In genomic region chr13:93670858-93671257, GRCh38 we compare ENCODE assay signal across 24 cellular contexts.
"Had no signal": no experiment of that assay in that cellular context is flagged by ENCODE, and none has a peak within 500 bp of the region (broad histone marks: within the 10 kb centered on the region; RNA-seq: fewer than 3 reads in every experiment).

No MANE protein-coding gene starts in this region.

- H3K27me3 Mint-ChIP-seq: activated B cell treated with CpG ODN at 0.5 μM for 24 hours; activated CD4-positive, alpha-beta T cell treated with anti-CD3 and anti-CD28 coated beads, Interleukin-2, amount 10 ng/mL, durations not matched to agents 24 days and 14 days; activated CD8-positive, alpha-beta memory T cell treated with anti-CD3 and anti-CD28 coated beads, Interleukin-2, amount 10 ng/mL, durations not matched to agents 7 days and 5 days; activated naive CD4-positive, alpha-beta T cell treated with anti-CD3 and anti-CD28 coated beads, Interleukin-2, amount 10 ng/mL, durations not matched to agents 7 days and 5 days; activated naive CD8-positive, alpha-beta T cell treated with anti-CD3 and anti-CD28 coated beads for 36 hours; T-cell had no signal

- H3K4me1 ChIP-seq: breast epithelium, colonic mucosa had no signal

- H3K27ac ChIP-seq: breast epithelium, colonic mucosa, SK-N-MC had no signal

- H3K4me3 Mint-ChIP-seq: activated B cell treated with CpG ODN at 0.5 μM for 24 hours; activated CD4-positive, alpha-beta T cell treated with anti-CD3 and anti-CD28 coated beads, Interleukin-2, amount 10 ng/mL, durations not matched to agents 24 days and 14 days; activated CD8-positive, alpha-beta memory T cell treated with anti-CD3 and anti-CD28 coated beads, Interleukin-2, amount 10 ng/mL, durations not matched to agents 7 days and 5 days; activated naive CD4-positive, alpha-beta T cell treated with anti-CD3 and anti-CD28 coated beads, Interleukin-2, amount 10 ng/mL, durations not matched to agents 7 days and 5 days; activated naive CD8-positive, alpha-beta T cell treated with anti-CD3 and anti-CD28 coated beads for 36 hours; activated T-cell treated with anti-CD3 and anti-CD28 coated beads, Interleukin-2, amount 50 U/mL, for 4 hours; T-cell had no signal

- DNase-seq: activated B cell treated with CpG ODN at 0.5 μM for 24 hours; activated CD4-positive, alpha-beta T cell treated with anti-CD3 and anti-CD28 coated beads for 1 hour; activated CD4-positive, alpha-beta T cell treated with anti-CD3 and anti-CD28 coated beads, Interleukin-2, amount 10 ng/mL, durations not matched to agents 24 days and 14 days; activated CD4-positive, alpha-beta T cell treated with anti-CD3 and anti-CD28 coated beads, Interleukin-2, amount 50 U/mL, for 48 hours; activated CD8-positive, alpha-beta memory T cell treated with anti-CD3 and anti-CD28 coated beads, Interleukin-2, amount 10 ng/mL, durations not matched to agents 7 days and 5 days; activated gamma-delta T cell treated with Interleukin-2 at 50 U/mL for 16 hours; activated naive CD4-positive, alpha-beta T cell treated with anti-CD3 and anti-CD28 coated beads, Interleukin-2, amount 10 ng/mL, durations not matched to agents 7 days and 5 days; activated naive CD8-positive, alpha-beta T cell treated with anti-CD3 and anti-CD28 coated beads for 36 hours; activated T-cell treated with anti-CD3 and anti-CD28 coated beads, Interleukin-2, amount 50 U/mL, for 4 hours; caudate nucleus; colonic mucosa; Karpas-422; NCI-H1105; NCI-H1436 treated with DMSO at 0.1 percent for 48 hours; NCI-H1930; NCI-H345; NCI-H748 treated with DMSO at 0.1 percent for 48 hours; T-cell; T-helper 2 cell; T1000 had no signal

- H3K9me3 Mint-ChIP-seq: activated CD4-positive, alpha-beta T cell treated with anti-CD3 and anti-CD28 coated beads, Interleukin-2, amount 10 ng/mL, durations not matched to agents 24 days and 14 days; activated naive CD4-positive, alpha-beta T cell treated with anti-CD3 and anti-CD28 coated beads, Interleukin-2, amount 10 ng/mL, durations not matched to agents 7 days and 5 days; activated naive CD8-positive, alpha-beta T cell treated with anti-CD3 and anti-CD28 coated beads for 36 hours; activated T-cell treated with anti-CD3 and anti-CD28 coated beads, Interleukin-2, amount 50 U/mL, for 4 hours; activated T-helper 2 cell treated with anti-CD3 and anti-CD28 coated beads, Interferon-gamma antibody, Interleukin-2, Interleukin-4, amounts not matched to agents 10 μg/mL and 5 μg/mL and 100 μg/mL, durations not matched to agents 14 hours and 24 hours and 36 hours had no signal

- H3K4me3 ChIP-seq: breast epithelium, colonic mucosa, K562, SK-N-MC had no signal

- H3K4me1 Mint-ChIP-seq: activated B cell treated with CpG ODN at 0.5 μM for 24 hours; activated CD4-positive, alpha-beta T cell treated with anti-CD3 and anti-CD28 coated beads, Interleukin-2, amount 10 ng/mL, durations not matched to agents 24 days and 14 days; activated CD8-positive, alpha-beta memory T cell treated with anti-CD3 and anti-CD28 coated beads, Interleukin-2, amount 10 ng/mL, durations not matched to agents 7 days and 5 days; activated naive CD4-positive, alpha-beta T cell treated with anti-CD3 and anti-CD28 coated beads, Interleukin-2, amount 10 ng/mL, durations not matched to agents 7 days and 5 days; activated naive CD8-positive, alpha-beta T cell treated with anti-CD3 and anti-CD28 coated beads for 36 hours; T-cell had no signal

- ATAC-seq: activated CD8-positive, alpha-beta memory T cell treated with anti-CD3 and anti-CD28 coated beads, Interleukin-2, amount 10 ng/mL, durations not matched to agents 7 days and 5 days; activated T-cell treated with anti-CD3 and anti-CD28 coated beads, Interleukin-2, amount 50 U/mL, for 4 hours; K562; T-cell had no signal

- H3K36me3 Mint-ChIP-seq: activated CD8-positive, alpha-beta memory T cell treated with anti-CD3 and anti-CD28 coated beads, Interleukin-2, amount 10 ng/mL, durations not matched to agents 7 days and 5 days; activated naive CD4-positive, alpha-beta T cell treated with anti-CD3 and anti-CD28 coated beads, Interleukin-2, amount 10 ng/mL, durations not matched to agents 7 days and 5 days; activated naive CD8-positive, alpha-beta T cell treated with anti-CD3 and anti-CD28 coated beads for 36 hours; T-cell had no signal

- H3K27me3 ChIP-seq: breast epithelium, colonic mucosa had no signal

- H3K36me3 ChIP-seq: breast epithelium, colonic mucosa had no signal

- H3K9me3 ChIP-seq: breast epithelium, colonic mucosa had no signal

- H3K27ac Mint-ChIP-seq: activated B cell treated with CpG ODN at 0.5 μM for 24 hours; activated CD4-positive, alpha-beta T cell treated with anti-CD3 and anti-CD28 coated beads, Interleukin-2, amount 10 ng/mL, durations not matched to agents 24 days and 14 days; activated CD8-positive, alpha-beta memory T cell treated with anti-CD3 and anti-CD28 coated beads, Interleukin-2, amount 10 ng/mL, durations not matched to agents 7 days and 5 days; activated naive CD4-positive, alpha-beta T cell treated with anti-CD3 and anti-CD28 coated beads, Interleukin-2, amount 10 ng/mL, durations not matched to agents 7 days and 5 days; activated naive CD8-positive, alpha-beta T cell treated with anti-CD3 and anti-CD28 coated beads for 36 hours; activated T-helper 2 cell treated with anti-CD3 and anti-CD28 coated beads, Interferon-gamma antibody, Interleukin-2, Interleukin-4, amounts not matched to agents 10 μg/mL and 5 μg/mL and 100 μg/mL, durations not matched to agents 14 hours and 24 hours and 36 hours; T-cell had no signal
